8 cellular contexts compared by ENCODE assay signal in the genomic region with DNA sequence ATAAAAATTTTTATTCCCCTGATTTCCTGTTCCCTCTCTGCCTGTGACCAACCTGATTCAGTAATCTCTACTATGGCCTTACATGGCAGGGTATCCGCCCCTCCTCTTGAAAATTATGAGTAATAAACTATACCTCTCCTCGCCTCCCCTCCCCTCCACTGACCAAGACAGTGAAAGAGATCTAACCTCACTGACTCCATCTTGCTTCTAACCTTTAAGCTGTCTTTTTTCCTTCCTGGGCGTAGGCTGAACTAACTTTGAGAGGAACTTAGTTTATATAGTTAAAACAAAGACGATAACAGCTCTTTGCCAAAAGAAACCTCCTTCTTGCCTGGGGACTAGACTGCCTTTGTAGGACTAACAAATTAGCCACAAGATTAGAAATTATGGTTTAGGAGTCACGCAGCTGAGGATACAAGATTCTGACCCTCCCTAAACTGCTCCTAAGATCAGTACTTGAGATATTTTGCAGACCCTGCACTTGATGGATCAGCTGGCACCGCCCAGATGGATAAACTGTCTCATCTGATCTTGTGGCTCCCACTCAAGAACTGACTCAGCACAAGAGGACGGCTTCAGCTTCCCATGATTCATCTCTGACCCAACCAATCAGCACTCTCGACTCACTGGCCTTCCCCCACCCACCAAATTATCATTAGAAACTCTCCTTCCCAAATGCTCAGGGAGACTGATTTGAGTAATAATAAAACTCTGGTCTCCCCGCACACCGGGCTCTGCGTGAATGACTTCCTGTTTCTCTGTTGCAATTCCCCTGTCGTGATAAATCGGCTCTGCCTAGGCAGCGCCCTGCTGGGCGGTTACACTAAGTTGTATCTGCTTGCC.
DNase-seq lines count a peak whose midpoint lies in the region; ATAC-seq and TF ChIP-seq lines count a peak whose summit lies in the region.

No MANE protein-coding gene starts in this region.

- intact Hi-C loops in A673 (cut with micrococcal nuclease; ENCODE audit: unreplicated experiment), result no loop called here

- TSS peak; percentile 69 for BruUV-seq in A673 (replicated peaks; lab: Mats Ljungman, UMichigan)

- TF ChIP-seq CTCF in A673 (conservative IDR thresholded peaks at IDR 0.05; ENCODE audit: low read depth, low read length), result no peak
- no peak for TF ChIP-seq CTCF in WTC11 (IDR thresholded peaks at IDR 0.05)

- H3K27ac ChIP-seq in A673 (ENCODE audit: low read depth, low read length, poor library complexity, severe bottlenecking), result peak overlapping the region; percentile 68

- CTCF ChIA-PET in A673 (lab: Charles Lee) (interaction anchor here (0.5 kb wide), 1 partner anchor 36 kb away, joined by 3 read pairs; no protein-coding TSS in a partner anchor), WTC11 (lab: Charles Lee) (interaction anchor here (1.8 to 1.9 kb wide), 2 partner anchors 12 to 34 kb away, joined by 8 to 11 read pairs; no protein-coding TSS in a partner anchor)

- peaks cover 44% of the 10 kb centered on the region for H3K4me1 Mint-ChIP-seq in WTC11

- H3K9me3 ChIP-seq in A673 (ENCODE audit: low read depth, low read length, poor library complexity, severe bottlenecking), result no peaks in the 10 kb centered on the region

- no peaks in the 10 kb centered on the region for H3K36me3 ChIP-seq in A673 (ENCODE audit: insufficient read depth, low read length, poor library complexity, severe bottlenecking)
- H3K36me3 ChIP-seq in H7 (replicated peaks; ENCODE audit: control insufficient read depth, insufficient read depth, low read length), result no peaks in the 10 kb centered on the region

- H3K27me3 ChIP-seq in A673 (replicated peaks; ENCODE audit: insufficient read depth, low read depth, low read length, poor library complexity), result no peaks in the 10 kb centered on the region
- no peaks in the 10 kb centered on the region for H3K27me3 ChIP-seq in H7 (ENCODE audit: control insufficient read depth, insufficient read depth, low read length)

- ATAC-seq in WTC11 (peak; percentile 65), GM18909 (IDR thresholded peaks at IDR 0.05; ENCODE audit: poor library complexity, unreplicated experiment) (no peak), HG03432 (IDR thresholded peaks at IDR 0.05; ENCODE audit: unreplicated experiment) (no peak)

- peak overlapping the region; percentile 23 for H3K4me3 ChIP-seq in A673 (ENCODE audit: low read depth, low read length, poor library complexity, severe bottlenecking)
- H3K4me3 ChIP-seq in H7 (ENCODE audit: insufficient read depth, low read depth, low read length), result no peak overlapping the region

- no peaks in the 10 kb centered on the region; the same call in 1 of the 2 replicates for H3K27me3 Mint-ChIP-seq in WTC11 (ENCODE audit: low read depth)

- POLR2A ChIA-PET in A673 (lab: Charles Lee; ENCODE audit: low non-redundant PET) (no interaction called here), WTC11 (lab: Charles Lee) (interaction anchor here (0.9 to 1.5 kb wide), 2 partner anchors 12 to 28 kb away, joined by 3 to 4 read pairs; no protein-coding TSS in a partner anchor)

- H3K27ac Mint-ChIP-seq in WTC11, result peak overlapping the region; percentile 96

- peaks cover 27% of the 10 kb centered on the region for H3K4me1 ChIP-seq in A673 (ENCODE audit: insufficient read depth, low read length, poor library complexity, severe bottlenecking)

- peaks cover 21% of the 10 kb centered on the region for H3K36me3 Mint-ChIP-seq in WTC11

- peak overlapping the region; percentile 40 for H3K4me3 Mint-ChIP-seq in WTC11

- peaks cover 22% of the 10 kb centered on the region for H3K9me3 Mint-ChIP-seq in WTC11

- peak; percentile 93 for DNase-seq in A673 (ENCODE audit: low spot score)
- DNase-seq in H7, result peak; percentile 51
- peak; percentile 66 for DNase-seq in WTC11 (ENCODE audit: low spot score)
- peak; percentile 33 for DNase-seq in iPS-NIHi7 (ENCODE audit: extremely low spot score)
- no peak for DNase-seq in NCI-H1436 (lab: John Stamatoyannopoulos, UW)
- no peak for DNase-seq in SHP77 treated with DMSO at 0.1 percent for 48 hours (lab: John Stamatoyannopoulos, UW)

TF ChIP-seq in WTC11, 78 proteins besides CTCF, POLR2A, EP300 and RAD21 (continues in another document):
- TF ChIP-seq FOXP1 (CRISPR knock-in tag; IDR thresholded peaks at IDR 0.05; ENCODE audit: borderline replicate concordance) (no peak), ZNF396 (CRISPR knock-in tag; IDR thresholded peaks at IDR 0.05; ENCODE audit: borderline replicate concordance) (0 out of 2 replicates have a peak, but pooled peaks have one; percentile 27), ETV6 (CRISPR knock-in tag; IDR thresholded peaks at IDR 0.05) (peak; percentile 51)
- TF ChIP-seq, protein P1, sequence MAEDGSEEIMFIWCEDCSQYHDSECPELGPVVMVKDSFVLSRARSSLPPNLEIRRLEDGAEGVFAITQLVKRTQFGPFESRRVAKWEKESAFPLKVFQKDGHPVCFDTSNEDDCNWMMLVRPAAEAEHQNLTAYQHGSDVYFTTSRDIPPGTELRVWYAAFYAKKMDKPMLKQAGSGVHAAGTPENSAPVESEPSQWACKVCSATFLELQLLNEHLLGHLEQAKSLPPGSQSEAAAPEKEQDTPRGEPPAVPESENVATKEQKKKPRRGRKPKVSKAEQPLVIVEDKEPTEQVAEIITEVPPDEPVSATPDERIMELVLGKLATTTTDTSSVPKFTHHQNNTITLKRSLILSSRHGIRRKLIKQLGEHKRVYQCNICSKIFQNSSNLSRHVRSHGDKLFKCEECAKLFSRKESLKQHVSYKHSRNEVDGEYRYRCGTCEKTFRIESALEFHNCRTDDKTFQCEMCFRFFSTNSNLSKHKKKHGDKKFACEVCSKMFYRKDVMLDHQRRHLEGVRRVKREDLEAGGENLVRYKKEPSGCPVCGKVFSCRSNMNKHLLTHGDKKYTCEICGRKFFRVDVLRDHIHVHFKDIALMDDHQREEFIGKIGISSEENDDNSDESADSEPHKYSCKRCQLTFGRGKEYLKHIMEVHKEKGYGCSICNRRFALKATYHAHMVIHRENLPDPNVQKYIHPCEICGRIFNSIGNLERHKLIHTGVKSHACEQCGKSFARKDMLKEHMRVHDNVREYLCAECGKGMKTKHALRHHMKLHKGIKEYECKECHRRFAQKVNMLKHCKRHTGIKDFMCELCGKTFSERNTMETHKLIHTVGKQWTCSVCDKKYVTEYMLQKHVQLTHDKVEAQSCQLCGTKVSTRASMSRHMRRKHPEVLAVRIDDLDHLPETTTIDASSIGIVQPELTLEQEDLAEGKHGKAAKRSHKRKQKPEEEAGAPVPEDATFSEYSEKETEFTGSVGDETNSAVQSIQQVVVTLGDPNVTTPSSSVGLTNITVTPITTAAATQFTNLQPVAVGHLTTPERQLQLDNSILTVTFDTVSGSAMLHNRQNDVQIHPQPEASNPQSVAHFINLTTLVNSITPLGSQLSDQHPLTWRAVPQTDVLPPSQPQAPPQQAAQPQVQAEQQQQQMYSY (CRISPR knock-in tag; IDR thresholded peaks at IDR 0.05), result peak; percentile 23; the same call in 1 of the 2 replicates
- TF ChIP-seq, protein P2, sequence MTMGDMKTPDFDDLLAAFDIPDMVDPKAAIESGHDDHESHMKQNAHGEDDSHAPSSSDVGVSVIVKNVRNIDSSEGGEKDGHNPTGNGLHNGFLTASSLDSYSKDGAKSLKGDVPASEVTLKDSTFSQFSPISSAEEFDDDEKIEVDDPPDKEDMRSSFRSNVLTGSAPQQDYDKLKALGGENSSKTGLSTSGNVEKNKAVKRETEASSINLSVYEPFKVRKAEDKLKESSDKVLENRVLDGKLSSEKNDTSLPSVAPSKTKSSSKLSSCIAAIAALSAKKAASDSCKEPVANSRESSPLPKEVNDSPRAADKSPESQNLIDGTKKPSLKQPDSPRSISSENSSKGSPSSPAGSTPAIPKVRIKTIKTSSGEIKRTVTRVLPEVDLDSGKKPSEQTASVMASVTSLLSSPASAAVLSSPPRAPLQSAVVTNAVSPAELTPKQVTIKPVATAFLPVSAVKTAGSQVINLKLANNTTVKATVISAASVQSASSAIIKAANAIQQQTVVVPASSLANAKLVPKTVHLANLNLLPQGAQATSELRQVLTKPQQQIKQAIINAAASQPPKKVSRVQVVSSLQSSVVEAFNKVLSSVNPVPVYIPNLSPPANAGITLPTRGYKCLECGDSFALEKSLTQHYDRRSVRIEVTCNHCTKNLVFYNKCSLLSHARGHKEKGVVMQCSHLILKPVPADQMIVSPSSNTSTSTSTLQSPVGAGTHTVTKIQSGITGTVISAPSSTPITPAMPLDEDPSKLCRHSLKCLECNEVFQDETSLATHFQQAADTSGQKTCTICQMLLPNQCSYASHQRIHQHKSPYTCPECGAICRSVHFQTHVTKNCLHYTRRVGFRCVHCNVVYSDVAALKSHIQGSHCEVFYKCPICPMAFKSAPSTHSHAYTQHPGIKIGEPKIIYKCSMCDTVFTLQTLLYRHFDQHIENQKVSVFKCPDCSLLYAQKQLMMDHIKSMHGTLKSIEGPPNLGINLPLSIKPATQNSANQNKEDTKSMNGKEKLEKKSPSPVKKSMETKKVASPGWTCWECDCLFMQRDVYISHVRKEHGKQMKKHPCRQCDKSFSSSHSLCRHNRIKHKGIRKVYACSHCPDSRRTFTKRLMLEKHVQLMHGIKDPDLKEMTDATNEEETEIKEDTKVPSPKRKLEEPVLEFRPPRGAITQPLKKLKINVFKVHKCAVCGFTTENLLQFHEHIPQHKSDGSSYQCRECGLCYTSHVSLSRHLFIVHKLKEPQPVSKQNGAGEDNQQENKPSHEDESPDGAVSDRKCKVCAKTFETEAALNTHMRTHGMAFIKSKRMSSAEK (CRISPR knock-in tag; IDR thresholded peaks at IDR 0.05; ENCODE audit: borderline replicate concordance), result 0 out of 2 replicates have a peak, but pooled peaks have one; percentile 32
- TF ChIP-seq, protein P3, sequence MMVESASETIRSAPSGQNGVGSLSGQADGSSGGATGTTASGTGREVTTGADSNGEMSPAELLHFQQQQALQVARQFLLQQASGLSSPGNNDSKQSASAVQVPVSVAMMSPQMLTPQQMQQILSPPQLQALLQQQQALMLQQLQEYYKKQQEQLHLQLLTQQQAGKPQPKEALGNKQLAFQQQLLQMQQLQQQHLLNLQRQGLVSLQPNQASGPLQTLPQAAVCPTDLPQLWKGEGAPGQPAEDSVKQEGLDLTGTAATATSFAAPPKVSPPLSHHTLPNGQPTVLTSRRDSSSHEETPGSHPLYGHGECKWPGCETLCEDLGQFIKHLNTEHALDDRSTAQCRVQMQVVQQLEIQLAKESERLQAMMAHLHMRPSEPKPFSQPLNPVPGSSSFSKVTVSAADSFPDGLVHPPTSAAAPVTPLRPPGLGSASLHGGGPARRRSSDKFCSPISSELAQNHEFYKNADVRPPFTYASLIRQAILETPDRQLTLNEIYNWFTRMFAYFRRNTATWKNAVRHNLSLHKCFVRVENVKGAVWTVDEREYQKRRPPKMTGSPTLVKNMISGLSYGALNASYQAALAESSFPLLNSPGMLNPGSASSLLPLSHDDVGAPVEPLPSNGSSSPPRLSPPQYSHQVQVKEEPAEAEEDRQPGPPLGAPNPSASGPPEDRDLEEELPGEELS (CRISPR knock-in tag; IDR thresholded peaks at IDR 0.05), result peak; percentile 21; the same call in 1 of the 2 replicates
- TF ChIP-seq, protein P4, sequence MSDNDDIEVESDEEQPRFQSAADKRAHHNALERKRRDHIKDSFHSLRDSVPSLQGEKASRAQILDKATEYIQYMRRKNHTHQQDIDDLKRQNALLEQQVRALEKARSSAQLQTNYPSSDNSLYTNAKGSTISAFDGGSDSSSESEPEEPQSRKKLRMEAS (CRISPR knock-in tag; IDR thresholded peaks at IDR 0.05), result 0 out of 2 replicates have a peak, but pooled peaks have one; percentile 4

Comparison
In these comparisons a context has a peak if more than half of its experiments do, and no peak if none do; other contexts are left out.
1. DNase-seq: peak in A673 (single experiment), H7 (single experiment), WTC11 (single experiment) and iPS-NIHi7 (single experiment); none in NCI-H1436 (single experiment) and SHP77 treated with DMSO at 0.1 percent for 48 hours (single experiment).